Comparison of ENCODE assay signal across 24 cellular contexts in genomic region chr5:9596256-9596655, GRCh38. TPM values are rescaled to one million over a fixed set of nuclear protein-coding genes. Genes with fewer than 3 reads are reported as not detected.
DNase-seq lines count a peak whose midpoint lies in the region; TF ChIP-seq lines count a peak whose summit lies in the region.
"Had no signal": no experiment of that assay in that cellular context is flagged by ENCODE, and none has a peak within 500 bp of the region (broad histone marks: within the 10 kb centered on the region; RNA-seq: fewer than 3 reads in every experiment).

No MANE protein-coding gene starts in this region.

- H2BK120ac ChIP-seq in H9 (ENCODE audit: low read depth, low read length, poor library complexity, severe bottlenecking), result no peak overlapping the region

- H3K4me2 ChIP-seq in BLaER1 (peak overlapping the region; percentile 34), osteoblast (ENCODE audit: insufficient read depth, low read length) (peak overlapping the region; percentile 73), H9 (ENCODE audit: insufficient read depth, insufficient read length, low read length) (no peak overlapping the region)

- no peak overlapping the region for H3K4me3 ChIP-seq in BLaER1
- H3K4me3 ChIP-seq in osteoblast (ENCODE audit: insufficient read depth, low read length), result peak overlapping the region; percentile 62

- TF ChIP-seq CTCF in osteoblast (IDR thresholded peaks at IDR 0.05; ENCODE audit: extremely low read depth, low read depth, low read length) (no peak), H9 (conservative IDR thresholded peaks at IDR 0.05) (no peak)

- H4K91ac ChIP-seq in H9 (ENCODE audit: insufficient read length, low read depth, low read length), result no peak overlapping the region

- H3K56ac ChIP-seq in H9 (ENCODE audit: insufficient read length, low read depth, low read length), result no peak overlapping the region

- CTCF ChIA-PET in activated naive CD4-positive, alpha-beta T cell treated with anti-CD3 and anti-CD28 coated beads, Interleukin-2, amount 10 ng/mL, durations not matched to agents 7 days and 5 days (lab: Charles Lee), result no interaction called here

- no peaks in the 10 kb centered on the region for H3K23me2 ChIP-seq in H9 (ENCODE audit: insufficient read length, low read depth, low read length, poor library complexity, severe bottlenecking)

- H2BK5ac ChIP-seq in H9 (ENCODE audit: insufficient read length, low read length), result no peak overlapping the region

- H2BK15ac ChIP-seq in H9 (ENCODE audit: low read depth, low read length), result no peak overlapping the region

- H4K20me1 ChIP-seq in BLaER1, result no peaks in the 10 kb centered on the region
- no peaks in the 10 kb centered on the region for H4K20me1 ChIP-seq in osteoblast (ENCODE audit: insufficient read depth, low read length)
- H4K20me1 ChIP-seq in H9 (ENCODE audit: control insufficient read depth, insufficient read depth, insufficient read length), result no peaks in the 10 kb centered on the region

- H3K36me3 ChIP-seq in BLaER1 (no peaks in the 10 kb centered on the region), osteoblast (ENCODE audit: insufficient read depth, low read length) (no peaks in the 10 kb centered on the region)

- H3K4me3 Mint-ChIP-seq in activated naive CD4-positive, alpha-beta T cell treated with anti-CD3 and anti-CD28 coated beads, Interleukin-2, amount 10 ng/mL, durations not matched to agents 7 days and 5 days, result no peak overlapping the region
- no peak overlapping the region for H3K4me3 Mint-ChIP-seq in H9
- H3K4me3 Mint-ChIP-seq: activated B cell treated with CpG ODN at 0.5 μM for 24 hours; activated CD4-positive, alpha-beta memory T cell treated with anti-CD3 and anti-CD28 coated beads, Interleukin-2, amount 10 ng/mL, durations not matched to agents 7 days and 5 days had no signal

- H3K27ac ChIP-seq in BLaER1 (no peak overlapping the region), osteoblast (ENCODE audit: low read depth, low read length) (no peak overlapping the region), H9 (ENCODE audit: insufficient read length, low read depth, low read length) (no peak overlapping the region)

- H3K4ac ChIP-seq in H9 (ENCODE audit: low read depth, low read length), result no peak overlapping the region

- peaks cover 5% of the 10 kb centered on the region for H3K27me3 Mint-ChIP-seq in activated naive CD4-positive, alpha-beta T cell treated with anti-CD3 and anti-CD28 coated beads, Interleukin-2, amount 10 ng/mL, durations not matched to agents 7 days and 5 days
- H3K27me3 Mint-ChIP-seq in H9 (ENCODE audit: low read depth), result no peaks in the 10 kb centered on the region
- H3K27me3 Mint-ChIP-seq: activated B cell treated with CpG ODN at 0.5 μM for 24 hours; activated CD4-positive, alpha-beta memory T cell treated with anti-CD3 and anti-CD28 coated beads, Interleukin-2, amount 10 ng/mL, durations not matched to agents 7 days and 5 days had no signal

- H3K9me3 ChIP-seq in BLaER1 (no peaks in the 10 kb centered on the region), osteoblast (ENCODE audit: low read depth, low read length) (no peaks in the 10 kb centered on the region), H9 (ENCODE audit: control insufficient read depth, low read depth, low read length) (no peaks in the 10 kb centered on the region)

- H3K9me3 Mint-ChIP-seq in activated naive CD4-positive, alpha-beta T cell treated with anti-CD3 and anti-CD28 coated beads, Interleukin-2, amount 10 ng/mL, durations not matched to agents 7 days and 5 days, result peaks cover 2% of the 10 kb centered on the region
- H3K9me3 Mint-ChIP-seq in H9, result no peaks in the 10 kb centered on the region
- H3K9me3 Mint-ChIP-seq: activated B cell treated with CpG ODN at 0.5 μM for 24 hours had no signal

- DNase-seq in RPMI8226, result peak; percentile 44
- DNase-seq in fibroblast of gingiva (ENCODE audit: low read depth), result peak; percentile 38
- no peak for DNase-seq in osteoblast (ENCODE audit: insufficient read length, low spot score, missing footprints)
- no peak for DNase-seq in activated naive CD4-positive, alpha-beta T cell treated with anti-CD3 and anti-CD28 coated beads, Interleukin-2, amount 10 ng/mL, durations not matched to agents 7 days and 5 days
- no peak for DNase-seq in stimulated activated CD4-positive, alpha-beta T cell treated with anti-CD3 and anti-CD28 coated beads, Interleukin-2, amount 100 ng/mL, for 24 hours
- no peak for DNase-seq in AG08396 (ENCODE audit: low spot score)
- no peak for DNase-seq in H9
- DNase-seq: activated B cell treated with CpG ODN at 0.5 μM for 24 hours; activated CD4-positive, alpha-beta memory T cell treated with anti-CD3 and anti-CD28 coated beads, Interleukin-2, amount 10 ng/mL, durations not matched to agents 7 days and 5 days; central memory CD4-positive, alpha-beta T cell; DND-41; effector CD4-positive, alpha-beta T cell; H7; NCI-H1092 treated with DMSO at 0.1 percent for 48 hours; NCI-H2029; NCI-H446 treated with DMSO at 0.1 percent for 48 hours; occipital lobe; right cardiac atrium; stimulated activated CD4-positive, alpha-beta T cell treated with anti-CD3 and anti-CD28 coated beads, Interleukin-15, amount 100 ng/mL, for 24 hours had no signal

- no peak overlapping the region for H4K8ac ChIP-seq in H9 (replicated peaks; ENCODE audit: insufficient read length, low read depth, low read length)

- no peaks in the 10 kb centered on the region for H3K79me1 ChIP-seq in H9 (ENCODE audit: insufficient read depth, low read depth, low read length, poor library complexity, severe bottlenecking)

- no peak overlapping the region for H2AK5ac ChIP-seq in H9 (ENCODE audit: insufficient read length, low read length)

- H3K4me1 Mint-ChIP-seq in activated naive CD4-positive, alpha-beta T cell treated with anti-CD3 and anti-CD28 coated beads, Interleukin-2, amount 10 ng/mL, durations not matched to agents 7 days and 5 days, result no peaks in the 10 kb centered on the region
- peaks cover 25 to 44% of the 10 kb centered on the region in 2 experiments for H3K4me1 Mint-ChIP-seq in H9
- H3K4me1 Mint-ChIP-seq: activated B cell treated with CpG ODN at 0.5 μM for 24 hours; activated CD4-positive, alpha-beta memory T cell treated with anti-CD3 and anti-CD28 coated beads, Interleukin-2, amount 10 ng/mL, durations not matched to agents 7 days and 5 days had no signal

- H3K27ac Mint-ChIP-seq in activated naive CD4-positive, alpha-beta T cell treated with anti-CD3 and anti-CD28 coated beads, Interleukin-2, amount 10 ng/mL, durations not matched to agents 7 days and 5 days, result no peak overlapping the region
- H3K27ac Mint-ChIP-seq in H9, result no peak overlapping the region
- H3K27ac Mint-ChIP-seq: activated B cell treated with CpG ODN at 0.5 μM for 24 hours; activated CD4-positive, alpha-beta memory T cell treated with anti-CD3 and anti-CD28 coated beads, Interleukin-2, amount 10 ng/mL, durations not matched to agents 7 days and 5 days had no signal

- no peaks in the 10 kb centered on the region for H3K36me3 Mint-ChIP-seq in activated naive CD4-positive, alpha-beta T cell treated with anti-CD3 and anti-CD28 coated beads, Interleukin-2, amount 10 ng/mL, durations not matched to agents 7 days and 5 days
- H3K36me3 Mint-ChIP-seq in H9 (ENCODE audit: insufficient read depth in 1 of 3, low read depth in 3 of 3), result no peaks in the 10 kb centered on the region

- no peak overlapping the region for H3K14ac ChIP-seq in H9 (ENCODE audit: insufficient read depth, low read length)

- H3K79me2 ChIP-seq in osteoblast (ENCODE audit: insufficient read depth, low read length) (no peaks in the 10 kb centered on the region), H9 (ENCODE audit: insufficient read depth, low read length) (no peaks in the 10 kb centered on the region)

- no peak overlapping the region for H2BK12ac ChIP-seq in H9 (ENCODE audit: insufficient read length, low read depth, low read length)

- H3K4me1 ChIP-seq in BLaER1, result peaks cover 12% of the 10 kb centered on the region
- H3K4me1 ChIP-seq in osteoblast (ENCODE audit: insufficient read depth, low read length), result peaks cover 2% of the 10 kb centered on the region
- peaks cover 4% of the 10 kb centered on the region; the same call in 1 of the 2 replicates for H3K4me1 ChIP-seq in H9 (ENCODE audit: insufficient read depth, low read length)

- H3K27me3 ChIP-seq in BLaER1 (no peaks in the 10 kb centered on the region), osteoblast (ENCODE audit: insufficient read depth, low read length) (peaks cover 47% of the 10 kb centered on the region), H9 (ENCODE audit: insufficient read depth, low read length) (no peaks in the 10 kb centered on the region)

- WGBS in H9 (ENCODE audit: extremely low coverage, insufficient read length, low lambda C conversion rate), result no CpG with 5 or more reads among the region's 4 CpGs

- H2AFZ ChIP-seq in osteoblast (ENCODE audit: low read length) (peak overlapping the region; percentile 67), H9 (ENCODE audit: low read length) (no peak overlapping the region)

- no peak overlapping the region for H3T11ph ChIP-seq in H9 (ENCODE audit: low read length)

- H2BK20ac ChIP-seq in H9 (ENCODE audit: low read depth, low read length, poor library complexity, severe bottlenecking), result no peak overlapping the region

- no peak overlapping the region for H3K23ac ChIP-seq in H9 (ENCODE audit: insufficient read length, low read depth, low read length)

- H3K9ac ChIP-seq in BLaER1, result no peak overlapping the region
- no peak overlapping the region for H3K9ac ChIP-seq in H9 (ENCODE audit: extremely low read depth, insufficient read length, low read length)

- no peak overlapping the region for H3K18ac ChIP-seq in H9 (ENCODE audit: insufficient read length, low read depth, low read length)

- no peak overlapping the region for H4K5ac ChIP-seq in H9 (ENCODE audit: insufficient read length, low read depth, low read length)

RNA-seq across cellular contexts. Expression of gene TAS2R1, which starts 33.9 kb away (rescaled TPM):
- total RNA-seq in osteoblast (not detected in 2 replicates), H9 (2021) (not detected in 2 replicates)
- total RNA-seq: activated B cell treated with CpG ODN at 0.5 μM for 24 hours; activated CD4-positive, alpha-beta memory T cell treated with anti-CD3 and anti-CD28 coated beads, Interleukin-2, amount 10 ng/mL, durations not matched to agents 7 days and 5 days; esophagus mucosa; H7; liver; right cardiac atrium; T-helper 2 cell treated with Interferon-gamma antibody and Interleukin-4, amounts not matched to agents 100 ng/mL and 5 ng/mL, for 36 hours; temporal lobe had no signal

RNA-seq across cellular contexts. Expression of gene SEMA5A, which starts 50.4 kb away (rescaled TPM):
- total RNA-seq in osteoblast, result 42.3 and 47.1 TPM in 2 replicates
- 4.1 and 4.3 TPM in 2 replicates for total RNA-seq in H9 (2021)
- total RNA-seq: activated B cell treated with CpG ODN at 0.5 μM for 24 hours had no signal

Comparison
In these comparisons a context has a peak if more than half of its experiments do, and no peak if none do; other contexts are left out.
1. DNase-seq: peak in RPMI8226 (single experiment) and fibroblast of gingiva (single experiment); none in osteoblast (single experiment), activated naive CD4-positive, alpha-beta T cell treated with anti-CD3 and anti-CD28 coated beads, Interleukin-2, amount 10 ng/mL, durations not matched to agents 7 days and 5 days (single experiment), stimulated activated CD4-positive, alpha-beta T cell treated with anti-CD3 and anti-CD28 coated beads, Interleukin-2, amount 100 ng/mL, for 24 hours (0 of 2), AG08396 (single experiment) and H9 (single experiment).